8 cellular contexts compared by ENCODE assay signal in the genomic region with DNA sequence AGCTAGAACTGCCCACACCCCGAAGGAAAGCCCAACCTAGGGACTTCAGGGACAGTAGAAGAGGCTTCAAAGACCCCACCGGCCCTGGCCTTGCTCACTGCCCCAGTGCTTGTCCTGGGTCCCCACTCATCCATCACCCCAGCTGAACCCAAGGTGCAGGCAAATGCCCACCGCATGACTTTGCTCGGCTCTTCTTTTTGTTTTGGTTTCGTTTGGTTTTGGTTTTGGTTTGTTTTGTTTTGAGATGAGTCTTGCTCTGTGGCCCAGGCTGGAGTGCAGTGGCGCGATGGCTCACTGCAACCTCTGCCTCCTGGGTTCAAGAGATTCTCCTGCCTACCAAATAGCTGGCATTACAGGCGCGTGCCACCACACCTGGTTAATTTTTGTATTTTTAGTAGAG. TPM values are rescaled to one million over a fixed set of nuclear protein-coding genes. Genes with fewer than 3 reads are reported as not detected.
DNase-seq lines count a peak whose midpoint lies in the region; ATAC-seq lines count a peak whose summit lies in the region.

No MANE protein-coding gene starts in this region.

- intact Hi-C loops in activated CD4-positive, alpha-beta T cell treated with anti-CD3 and anti-CD28 coated beads for 36 hours (cut with DNase I, micrococcal nuclease), result no loop called here

- CTCF ChIA-PET in activated CD4-positive, alpha-beta T cell treated with anti-CD3 and anti-CD28 coated beads for 36 hours (lab: Charles Lee), result interaction anchor here (1.1 kb wide), 2 partner anchors 13 to 653 kb away, joined by 3 read pairs; no protein-coding TSS in a partner anchor

- ATAC-seq in activated CD4-positive, alpha-beta T cell treated with anti-CD3 and anti-CD28 coated beads for 36 hours, result peak; percentile 94
- ATAC-seq in HG03159 (IDR thresholded peaks at IDR 0.05; ENCODE audit: unreplicated experiment), result peak; percentile 90
- ATAC-seq in activated T-cell treated with anti-CD3 and anti-CD28 coated beads, Interleukin-2, amount 50 U/mL, for 72 hours (replicated peaks in 1 of 2), result peak; percentile 90 to 91

- H3K4me1 Mint-ChIP-seq in activated CD4-positive, alpha-beta T cell treated with anti-CD3 and anti-CD28 coated beads for 36 hours, result peaks cover 9% of the 10 kb centered on the region
- peaks cover 16% of the 10 kb centered on the region for H3K4me1 Mint-ChIP-seq in activated T-cell treated with anti-CD3 and anti-CD28 coated beads, Interleukin-2, amount 50 U/mL, for 72 hours (ENCODE audit: low read depth)
- peaks cover 11% of the 10 kb centered on the region for H3K4me1 Mint-ChIP-seq in stimulated activated naive CD8-positive, alpha-beta T cell treated with anti-CD3 and anti-CD28 coated beads, Interleukin-15, Interleukin-2, amounts not matched to agents 100 ng/mL and 50 ng/mL, for 24 hours (ENCODE audit: low read depth)

- H3K36me3 Mint-ChIP-seq in activated CD4-positive, alpha-beta T cell treated with anti-CD3 and anti-CD28 coated beads for 36 hours (ENCODE audit: low read depth), result no peaks in the 10 kb centered on the region
- H3K36me3 Mint-ChIP-seq in activated T-cell treated with anti-CD3 and anti-CD28 coated beads, Interleukin-2, amount 50 U/mL, for 72 hours (ENCODE audit: insufficient read depth in 2 of 2), result no peaks in the 10 kb centered on the region
- no peaks in the 10 kb centered on the region for H3K36me3 Mint-ChIP-seq in stimulated activated naive CD8-positive, alpha-beta T cell treated with anti-CD3 and anti-CD28 coated beads, Interleukin-15, Interleukin-2, amounts not matched to agents 100 ng/mL and 50 ng/mL, for 24 hours (ENCODE audit: low read depth)

- peak overlapping the region; percentile 11 for H3K27ac Mint-ChIP-seq in activated CD4-positive, alpha-beta T cell treated with anti-CD3 and anti-CD28 coated beads for 36 hours
- peak overlapping the region; percentile 0 for H3K27ac Mint-ChIP-seq in activated T-cell treated with anti-CD3 and anti-CD28 coated beads, Interleukin-2, amount 50 U/mL, for 72 hours
- H3K27ac Mint-ChIP-seq in stimulated activated naive CD8-positive, alpha-beta T cell treated with anti-CD3 and anti-CD28 coated beads, Interleukin-15, Interleukin-2, amounts not matched to agents 100 ng/mL and 50 ng/mL, for 24 hours, result peak overlapping the region; percentile 22

- DNase-seq in activated CD4-positive, alpha-beta T cell treated with anti-CD3 and anti-CD28 coated beads for 36 hours, result peak; percentile 68
- DNase-seq in activated CD4-positive, alpha-beta T cell treated with anti-CD3 and anti-CD28 coated beads for 1 hour, result no peak
- peak; percentile 47 to 60 for DNase-seq in activated T-cell treated with anti-CD3 and anti-CD28 coated beads, Interleukin-2, amount 50 U/mL, for 72 hours
- DNase-seq in hippocampal formation (lab: John Stamatoyannopoulos, UW) (no peak), amniotic stem cell (lab: John Stamatoyannopoulos, UW) (no peak), NCI-H345 treated with DMSO at 0.1 percent for 48 hours (lab: John Stamatoyannopoulos, UW; ENCODE audit: unreplicated experiment) (no peak)

- POLR2A ChIA-PET in activated CD4-positive, alpha-beta T cell treated with anti-CD3 and anti-CD28 coated beads for 36 hours (lab: Charles Lee), result no interaction called here

- no peaks in the 10 kb centered on the region for H3K27me3 Mint-ChIP-seq in activated CD4-positive, alpha-beta T cell treated with anti-CD3 and anti-CD28 coated beads for 36 hours
- no peaks in the 10 kb centered on the region for H3K27me3 Mint-ChIP-seq in activated T-cell treated with anti-CD3 and anti-CD28 coated beads, Interleukin-2, amount 50 U/mL, for 72 hours (ENCODE audit: low read depth)
- H3K27me3 Mint-ChIP-seq in stimulated activated naive CD8-positive, alpha-beta T cell treated with anti-CD3 and anti-CD28 coated beads, Interleukin-15, Interleukin-2, amounts not matched to agents 100 ng/mL and 50 ng/mL, for 24 hours, result no peaks in the 10 kb centered on the region

- H3K4me3 Mint-ChIP-seq in activated CD4-positive, alpha-beta T cell treated with anti-CD3 and anti-CD28 coated beads for 36 hours, result peak overlapping the region; percentile 15
- peak overlapping the region; percentile 29 to 52 for H3K4me3 Mint-ChIP-seq in activated T-cell treated with anti-CD3 and anti-CD28 coated beads, Interleukin-2, amount 50 U/mL, for 72 hours
- peak overlapping the region; percentile 9 for H3K4me3 Mint-ChIP-seq in stimulated activated naive CD8-positive, alpha-beta T cell treated with anti-CD3 and anti-CD28 coated beads, Interleukin-15, Interleukin-2, amounts not matched to agents 100 ng/mL and 50 ng/mL, for 24 hours

- no peaks in the 10 kb centered on the region for H3K9me3 Mint-ChIP-seq in activated CD4-positive, alpha-beta T cell treated with anti-CD3 and anti-CD28 coated beads for 36 hours (ENCODE audit: low read depth)
- no peaks in the 10 kb centered on the region for H3K9me3 Mint-ChIP-seq in activated T-cell treated with anti-CD3 and anti-CD28 coated beads, Interleukin-2, amount 50 U/mL, for 72 hours
- H3K9me3 Mint-ChIP-seq in stimulated activated naive CD8-positive, alpha-beta T cell treated with anti-CD3 and anti-CD28 coated beads, Interleukin-15, Interleukin-2, amounts not matched to agents 100 ng/mL and 50 ng/mL, for 24 hours, result no peaks in the 10 kb centered on the region

RNA-seq across cellular contexts. Expression of a gene that starts 9.0 kb away (rescaled TPM):
- total RNA-seq in activated CD4-positive, alpha-beta T cell treated with anti-CD3 and anti-CD28 coated beads for 36 hours, result 1 to 10 TPM; 6.1 to 6.2 TPM
- 10 to 100 TPM; 10.1 to 11.3 TPM for total RNA-seq in activated T-cell treated with anti-CD3 and anti-CD28 coated beads, Interleukin-2, amount 50 U/mL, for 72 hours

RNA-seq across cellular contexts. Expression of a gene that starts 49.9 kb away (rescaled TPM):
- total RNA-seq in activated CD4-positive, alpha-beta T cell treated with anti-CD3 and anti-CD28 coated beads for 36 hours, result under 1 TPM in 1 of 2 experiments, not detected in 1; 0.07 TPM
- total RNA-seq in activated T-cell treated with anti-CD3 and anti-CD28 coated beads, Interleukin-2, amount 50 U/mL, for 72 hours, result under 1 TPM; 0.39 to 0.58 TPM

Comparison
In these comparisons a context has a peak if more than half of its experiments do, and no peak if none do; other contexts are left out.
1. DNase-seq: peak in activated CD4-positive, alpha-beta T cell treated with anti-CD3 and anti-CD28 coated beads for 36 hours (single experiment) and activated T-cell treated with anti-CD3 and anti-CD28 coated beads, Interleukin-2, amount 50 U/mL, for 72 hours (2 of 2); none in activated CD4-positive, alpha-beta T cell treated with anti-CD3 and anti-CD28 coated beads for 1 hour (single experiment), hippocampal formation (0 of 2), amniotic stem cell (single experiment) and NCI-H345 treated with DMSO at 0.1 percent for 48 hours (single experiment).
2. Peak in every context shown above with its lines, with median percentiles within 50 percentile points of each other: ATAC-seq, H3K27ac Mint-ChIP-seq and H3K4me3 Mint-ChIP-seq.